In genomic region chr19:1275976-1276619, GRCh38 we compare ENCODE assay signal across 2 cellular contexts.
TF ChIP-seq lines count a peak whose summit lies in the region.

No MANE protein-coding gene starts in this region.

TF ChIP-seq in HCT116, 20 proteins besides CTCF, POLR2A, EP300 and RAD21 (continued from another document):
- TF ChIP-seq ZBTB33 (IDR thresholded peaks at IDR 0.05; ENCODE audit: extremely low read depth, insufficient replicate concordance, low read length): no peak

TF ChIP-seq in WTC11, 78 proteins besides CTCF, POLR2A, EP300 and RAD21 (continued from another document):
- TF ChIP-seq, protein P1, sequence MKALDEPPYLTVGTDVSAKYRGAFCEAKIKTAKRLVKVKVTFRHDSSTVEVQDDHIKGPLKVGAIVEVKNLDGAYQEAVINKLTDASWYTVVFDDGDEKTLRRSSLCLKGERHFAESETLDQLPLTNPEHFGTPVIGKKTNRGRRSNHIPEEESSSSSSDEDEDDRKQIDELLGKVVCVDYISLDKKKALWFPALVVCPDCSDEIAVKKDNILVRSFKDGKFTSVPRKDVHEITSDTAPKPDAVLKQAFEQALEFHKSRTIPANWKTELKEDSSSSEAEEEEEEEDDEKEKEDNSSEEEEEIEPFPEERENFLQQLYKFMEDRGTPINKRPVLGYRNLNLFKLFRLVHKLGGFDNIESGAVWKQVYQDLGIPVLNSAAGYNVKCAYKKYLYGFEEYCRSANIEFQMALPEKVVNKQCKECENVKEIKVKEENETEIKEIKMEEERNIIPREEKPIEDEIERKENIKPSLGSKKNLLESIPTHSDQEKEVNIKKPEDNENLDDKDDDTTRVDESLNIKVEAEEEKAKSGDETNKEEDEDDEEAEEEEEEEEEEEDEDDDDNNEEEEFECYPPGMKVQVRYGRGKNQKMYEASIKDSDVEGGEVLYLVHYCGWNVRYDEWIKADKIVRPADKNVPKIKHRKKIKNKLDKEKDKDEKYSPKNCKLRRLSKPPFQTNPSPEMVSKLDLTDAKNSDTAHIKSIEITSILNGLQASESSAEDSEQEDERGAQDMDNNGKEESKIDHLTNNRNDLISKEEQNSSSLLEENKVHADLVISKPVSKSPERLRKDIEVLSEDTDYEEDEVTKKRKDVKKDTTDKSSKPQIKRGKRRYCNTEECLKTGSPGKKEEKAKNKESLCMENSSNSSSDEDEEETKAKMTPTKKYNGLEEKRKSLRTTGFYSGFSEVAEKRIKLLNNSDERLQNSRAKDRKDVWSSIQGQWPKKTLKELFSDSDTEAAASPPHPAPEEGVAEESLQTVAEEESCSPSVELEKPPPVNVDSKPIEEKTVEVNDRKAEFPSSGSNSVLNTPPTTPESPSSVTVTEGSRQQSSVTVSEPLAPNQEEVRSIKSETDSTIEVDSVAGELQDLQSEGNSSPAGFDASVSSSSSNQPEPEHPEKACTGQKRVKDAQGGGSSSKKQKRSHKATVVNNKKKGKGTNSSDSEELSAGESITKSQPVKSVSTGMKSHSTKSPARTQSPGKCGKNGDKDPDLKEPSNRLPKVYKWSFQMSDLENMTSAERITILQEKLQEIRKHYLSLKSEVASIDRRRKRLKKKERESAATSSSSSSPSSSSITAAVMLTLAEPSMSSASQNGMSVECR (CRISPR knock-in tag; IDR thresholded peaks at IDR 0.05; ENCODE audit: borderline replicate concordance): no peak; the same call in 1 of the 2 replicates
- TF ChIP-seq JAZF1 (CRISPR knock-in tag; IDR thresholded peaks at IDR 0.05): no peak
- no peak for TF ChIP-seq ZNF317 (CRISPR knock-in tag; IDR thresholded peaks at IDR 0.05; ENCODE audit: borderline replicate concordance, low read depth)
- no peak for TF ChIP-seq ZNF423 (CRISPR knock-in tag; IDR thresholded peaks at IDR 0.05)
- peak; percentile 36; the same call in 1 of the 2 replicates for TF ChIP-seq IRF1 (CRISPR knock-in tag; IDR thresholded peaks at IDR 0.05)
- TF ChIP-seq ETV6 (CRISPR knock-in tag; IDR thresholded peaks at IDR 0.05): 0 out of 2 replicates have a peak, but pooled peaks have one; percentile 44
- TF ChIP-seq TCF7 (CRISPR knock-in tag; IDR thresholded peaks at IDR 0.05; ENCODE audit: low read depth): 0 out of 2 replicates have a peak, but pooled peaks have one; percentile 60
- TF ChIP-seq MYBL2 (CRISPR knock-in tag; IDR thresholded peaks at IDR 0.05): 0 out of 2 replicates have a peak, but pooled peaks have one; percentile 51
- no peak for TF ChIP-seq NFYB (CRISPR knock-in tag; conservative IDR thresholded peaks at IDR 0.05; ENCODE audit: low read depth)
- TF ChIP-seq, protein P2, sequence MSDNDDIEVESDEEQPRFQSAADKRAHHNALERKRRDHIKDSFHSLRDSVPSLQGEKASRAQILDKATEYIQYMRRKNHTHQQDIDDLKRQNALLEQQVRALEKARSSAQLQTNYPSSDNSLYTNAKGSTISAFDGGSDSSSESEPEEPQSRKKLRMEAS (CRISPR knock-in tag; IDR thresholded peaks at IDR 0.05): 0 out of 2 replicates have a peak, but pooled peaks have one; percentile 17
- TF ChIP-seq, protein P3, sequence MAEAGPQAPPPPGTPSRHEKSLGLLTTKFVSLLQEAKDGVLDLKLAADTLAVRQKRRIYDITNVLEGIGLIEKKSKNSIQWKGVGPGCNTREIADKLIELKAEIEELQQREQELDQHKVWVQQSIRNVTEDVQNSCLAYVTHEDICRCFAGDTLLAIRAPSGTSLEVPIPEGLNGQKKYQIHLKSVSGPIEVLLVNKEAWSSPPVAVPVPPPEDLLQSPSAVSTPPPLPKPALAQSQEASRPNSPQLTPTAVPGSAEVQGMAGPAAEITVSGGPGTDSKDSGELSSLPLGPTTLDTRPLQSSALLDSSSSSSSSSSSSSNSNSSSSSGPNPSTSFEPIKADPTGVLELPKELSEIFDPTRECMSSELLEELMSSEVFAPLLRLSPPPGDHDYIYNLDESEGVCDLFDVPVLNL (CRISPR knock-in tag; IDR thresholded peaks at IDR 0.05; ENCODE audit: borderline replicate concordance, low read depth): peak; percentile 15; the same call in 1 of the 2 replicates
- TF ChIP-seq ZNF232 (CRISPR knock-in tag; IDR thresholded peaks at IDR 0.05): no peak
- no peak for TF ChIP-seq ATF3 (CRISPR knock-in tag; conservative IDR thresholded peaks at IDR 0.05)
